ENCODE assay signal across 20 cellular contexts in the genomic region with DNA sequence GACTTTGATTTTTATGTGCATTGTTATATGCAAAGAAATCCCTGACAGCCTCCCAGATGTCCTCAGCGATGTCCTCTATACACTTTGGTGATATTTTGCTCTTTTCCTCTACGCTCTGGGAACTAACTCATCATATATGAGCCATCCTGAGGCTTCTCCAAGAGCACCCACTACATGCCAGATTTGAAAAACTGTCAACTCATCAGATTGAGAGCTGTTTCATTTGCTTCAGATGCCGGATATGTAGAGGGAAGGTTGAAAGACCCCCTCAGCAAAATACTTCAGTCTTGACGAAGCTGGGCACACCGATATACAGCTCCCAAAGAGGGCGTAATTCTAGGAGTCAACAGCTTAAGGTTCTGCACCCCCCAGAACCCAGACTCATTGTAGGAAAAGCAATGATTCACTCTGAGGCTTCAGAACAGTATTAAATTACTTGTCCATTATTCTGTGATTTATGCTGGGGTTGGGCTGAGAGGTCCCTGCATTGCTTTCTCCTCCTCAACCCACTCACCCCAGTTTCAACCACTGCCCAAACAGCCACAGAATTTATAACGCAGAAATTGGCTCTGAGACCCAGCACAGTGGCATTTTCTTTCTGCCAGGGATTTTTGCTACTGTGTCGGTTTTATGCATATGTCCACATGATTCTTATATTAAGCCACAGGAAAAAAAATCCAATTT.
"Had no signal": no experiment of that assay in that cellular context is flagged by ENCODE, and none has a peak within 500 bp of the region (broad histone marks: within the 10 kb centered on the region; RNA-seq: fewer than 3 reads in every experiment).

No MANE protein-coding gene starts in this region.

- H3K27me3 Mint-ChIP-seq: activated CD8-positive, alpha-beta T cell treated with anti-CD3 and anti-CD28 coated beads for 36 hours had no signal

- H3K4me3 ChIP-seq: colonic mucosa, gastrocnemius medialis, thyroid gland had no signal

- H3K36me3 Mint-ChIP-seq: activated naive CD8-positive, alpha-beta T cell treated with anti-CD3 and anti-CD28 coated beads for 36 hours; memory B cell had no signal

- H3K4me1 Mint-ChIP-seq: activated naive CD8-positive, alpha-beta T cell treated with anti-CD3 and anti-CD28 coated beads for 36 hours; activated T-helper 17 cell treated with anti-CD3 and anti-CD28 coated beads, Interleukin-2, amount 50 U/mL, for 72 hours; central memory CD8-positive, alpha-beta T cell had no signal

- H3K4me3 Mint-ChIP-seq: activated CD8-positive, alpha-beta T cell treated with anti-CD3 and anti-CD28 coated beads for 36 hours; activated naive CD8-positive, alpha-beta T cell treated with anti-CD3 and anti-CD28 coated beads for 36 hours; activated T-helper 17 cell treated with anti-CD3 and anti-CD28 coated beads, Interleukin-2, amount 50 U/mL, for 72 hours; central memory CD8-positive, alpha-beta T cell; memory B cell had no signal

- H3K27me3 ChIP-seq: colonic mucosa, gastrocnemius medialis, thyroid gland had no signal

- H3K27ac ChIP-seq: colonic mucosa, gastrocnemius medialis, thyroid gland had no signal

- H3K36me3 ChIP-seq: colonic mucosa, gastrocnemius medialis, thyroid gland had no signal

- H3K9me3 Mint-ChIP-seq: activated CD8-positive, alpha-beta T cell treated with anti-CD3 and anti-CD28 coated beads for 36 hours; activated naive CD8-positive, alpha-beta T cell treated with anti-CD3 and anti-CD28 coated beads for 36 hours; activated T-helper 17 cell treated with anti-CD3 and anti-CD28 coated beads, Interleukin-2, amount 50 U/mL, for 72 hours; central memory CD8-positive, alpha-beta T cell; memory B cell had no signal

- H3K4me1 ChIP-seq: colonic mucosa, gastrocnemius medialis, thyroid gland had no signal

- DNase-seq: activated CD4-positive, alpha-beta T cell treated with anti-CD3 and anti-CD28 coated beads for 48 hours; activated CD4-positive, CD25-positive, alpha-beta regulatory T cell; activated CD8-positive, alpha-beta T cell treated with anti-CD3 and anti-CD28 coated beads for 36 hours; activated naive CD4-positive, alpha-beta T cell; activated naive CD8-positive, alpha-beta T cell treated with anti-CD3 and anti-CD28 coated beads for 36 hours; activated T-cell treated with anti-CD3 and anti-CD28 coated beads, Interleukin-2, amount 50 U/mL, for 1 hour; amygdala; colonic mucosa; erythroblast; gastrocnemius medialis; head of caudate nucleus; kidney glomerular epithelial cell; occipital lobe; stimulated activated CD4-positive, alpha-beta T cell treated with anti-CD3 and anti-CD28 coated beads, Interleukin-2, amount 100 ng/mL, for 24 hours; stimulated activated naive CD4-positive, alpha-beta T cell treated with Interleukin-2 at 50 U/mL for 16 hours; T1000; thyroid gland had no signal

- ATAC-seq: activated CD8-positive, alpha-beta T cell treated with anti-CD3 and anti-CD28 coated beads for 36 hours; activated T-helper 17 cell treated with anti-CD3 and anti-CD28 coated beads, Interleukin-2, amount 50 U/mL, for 72 hours; gastrocnemius medialis had no signal

- H3K9me3 ChIP-seq: colonic mucosa, gastrocnemius medialis, thyroid gland had no signal

- H3K27ac Mint-ChIP-seq: activated CD8-positive, alpha-beta T cell treated with anti-CD3 and anti-CD28 coated beads for 36 hours; activated naive CD8-positive, alpha-beta T cell treated with anti-CD3 and anti-CD28 coated beads for 36 hours; activated T-helper 17 cell treated with anti-CD3 and anti-CD28 coated beads, Interleukin-2, amount 50 U/mL, for 72 hours; memory B cell had no signal
